9 cellular contexts compared by ENCODE assay signal in genomic region chr3:130895690-130896089, GRCh38. TPM values are rescaled to one million over a fixed set of nuclear protein-coding genes. Genes with fewer than 3 reads are reported as not detected.
DNase-seq lines count a peak whose midpoint lies in the region; ATAC-seq, FAIRE-seq and TF ChIP-seq lines count a peak whose summit lies in the region.
"Had no signal": no experiment of that assay in that cellular context is flagged by ENCODE, and none has a peak within 500 bp of the region (broad histone marks: within the 10 kb centered on the region; RNA-seq: fewer than 3 reads in every experiment).

No MANE protein-coding gene starts in this region.

- DNase-seq in AG04450 (ENCODE audit: low read depth, low spot score) (no peak), GM12892 (ENCODE audit: insufficient read length) (no peak), keratinocyte (ENCODE audit: low read depth, low spot score) (no peak), putamen (ENCODE audit: low spot score) (no peak), G401 (ENCODE audit: low spot score) (no peak)
- no peak for DNase-seq in activated CD8-positive, alpha-beta T cell treated with anti-CD3 and anti-CD28 coated beads for 36 hours
- no peak for DNase-seq in stimulated activated naive CD4-positive, alpha-beta T cell treated with Interleukin-2 at 50 U/mL for 16 hours (lab: John Stamatoyannopoulos, UW)
- DNase-seq: occipital lobe had no signal

- H3K4me1 Mint-ChIP-seq in activated CD8-positive, alpha-beta T cell treated with anti-CD3 and anti-CD28 coated beads for 36 hours (ENCODE audit: low read depth), result peaks cover 45% of the 10 kb centered on the region

- H3K36me3 Mint-ChIP-seq in activated CD8-positive, alpha-beta T cell treated with anti-CD3 and anti-CD28 coated beads for 36 hours (ENCODE audit: low read depth), result peaks cover 6% of the 10 kb centered on the region

- H3K4me1 ChIP-seq in keratinocyte (ENCODE audit: control insufficient read depth, extremely low read depth, insufficient read depth, low read length), result peaks cover 14% of the 10 kb centered on the region

- ATAC-seq in activated CD8-positive, alpha-beta T cell treated with anti-CD3 and anti-CD28 coated beads for 36 hours, result no peak
- no peak for ATAC-seq in HG02981 (IDR thresholded peaks at IDR 0.05; ENCODE audit: unreplicated experiment)

- peak overlapping the region; percentile 77 for H3K4me2 ChIP-seq in keratinocyte (ENCODE audit: control insufficient read depth, extremely low read depth, insufficient read depth, low read depth, low read length)

- dilution Hi-C loops in keratinocyte (cut with MboI; ENCODE audit: extremely low pct_ligation_motif_present, low sequenced_read_pairs), result no loop called here

- H3K9me3 Mint-ChIP-seq in activated CD8-positive, alpha-beta T cell treated with anti-CD3 and anti-CD28 coated beads for 36 hours, result no peaks in the 10 kb centered on the region

- H3K27ac Mint-ChIP-seq in activated CD8-positive, alpha-beta T cell treated with anti-CD3 and anti-CD28 coated beads for 36 hours, result peak overlapping the region; percentile 83

- FAIRE-seq in GM12892 (lab: Jason Lieb, UNC) (peak; percentile 44), keratinocyte (lab: Jason Lieb, UNC) (no peak)

- H3K4me3 Mint-ChIP-seq in activated CD8-positive, alpha-beta T cell treated with anti-CD3 and anti-CD28 coated beads for 36 hours, result peak overlapping the region; percentile 97

- peaks cover 68% of the 10 kb centered on the region for H3K79me2 ChIP-seq in keratinocyte (ENCODE audit: control insufficient read depth, insufficient read depth, low read length)

- POLR2A ChIA-PET in AG04450 (lab: Yijun Ruan, JAX), result no interaction called here
- POLR2A ChIA-PET in activated CD8-positive, alpha-beta T cell treated with anti-CD3 and anti-CD28 coated beads for 36 hours (lab: Charles Lee), result interaction anchor here (1.1 to 4.8 kb wide), 3 partner anchors 22 to 148 kb away, joined by 3 to 23 read pairs (median 17); partner anchors contain the start of gene PIK3R4

- H3K4me3 ChIP-seq in AG04450 (ENCODE audit: low read depth, low read length), result peak overlapping the region; percentile 86
- peak overlapping the region; percentile 63 to 88 (median 85) for H3K4me3 ChIP-seq in keratinocyte (ENCODE audit: control insufficient read depth in 2 of 3, extremely low read depth in 1 of 3, insufficient read depth in 2 of 3, low read depth in 1 of 3, low read length in 3 of 3)

- H3K9ac ChIP-seq in keratinocyte (ENCODE audit: control insufficient read depth, extremely low read depth, insufficient read depth, low read length), result peak overlapping the region; percentile 97

- no peaks in the 10 kb centered on the region for H4K20me1 ChIP-seq in keratinocyte (ENCODE audit: control insufficient read depth, extremely low read depth, insufficient read depth, low read length)

- H2AFZ ChIP-seq in keratinocyte (ENCODE audit: control insufficient read depth, low read length), result no peak overlapping the region

- no peaks in the 10 kb centered on the region for H3K27me3 Mint-ChIP-seq in activated CD8-positive, alpha-beta T cell treated with anti-CD3 and anti-CD28 coated beads for 36 hours

- H3K36me3 ChIP-seq in keratinocyte (ENCODE audit: control insufficient read depth in 2 of 2, extremely low read depth in 1 of 2, insufficient read depth in 2 of 2, low read length in 2 of 2), result no peaks in the 10 kb centered on the region

- in situ Hi-C loops in G401 (cut with HindIII; ENCODE audit: low sequenced_read_pairs), result no loop called here

- intact Hi-C loops in activated CD8-positive, alpha-beta T cell treated with anti-CD3 and anti-CD28 coated beads for 36 hours (cut with micrococcal nuclease), result no loop called here

- H3K9me1 ChIP-seq in keratinocyte (ENCODE audit: control insufficient read depth, extremely low read depth, insufficient read depth, low read length), result no peaks in the 10 kb centered on the region

- CTCF ChIA-PET in AG04450 (lab: Charles Lee), result interaction anchor here (0.5 kb wide), 1 partner anchor 45 kb away, joined by 5 read pairs; no protein-coding TSS in a partner anchor
- CTCF ChIA-PET in activated CD8-positive, alpha-beta T cell treated with anti-CD3 and anti-CD28 coated beads for 36 hours (lab: Charles Lee), result interaction anchor here (1.4 to 9.2 kb wide), 3 partner anchors 34 to 135 kb away, joined by 3 to 125 read pairs (median 11); no protein-coding TSS in a partner anchor

- TF ChIP-seq CTCF in AG04450 (IDR thresholded peaks at IDR 0.05; ENCODE audit: low read depth, low read length) (no peak), keratinocyte (optimal IDR thresholded peaks at IDR 0.05 in 1 of 3, IDR thresholded peaks at IDR 0.05 in 1 of 3, conservative IDR thresholded peaks at IDR 0.05 in 1 of 3; ENCODE audit: extremely low read depth in 1 of 3, insufficient read depth in 2 of 3, low read length in 3 of 3) (no peak)
- no peak for TF ChIP-seq CTCF in activated CD8-positive, alpha-beta T cell treated with anti-CD3 and anti-CD28 coated beads for 36 hours (IDR thresholded peaks at IDR 0.05)

- TF ChIP-seq POLR2A in GM12892 (IDR thresholded peaks at IDR 0.05; ENCODE audit: low read depth, low read length), result no peak

- H3K27me3 ChIP-seq in AG04450 (ENCODE audit: control insufficient read depth, insufficient read depth, low read length) (no peaks in the 10 kb centered on the region), keratinocyte (ENCODE audit: control insufficient read depth, extremely low read depth, insufficient read depth, low read length) (no peaks in the 10 kb centered on the region)

- H3K9me3 ChIP-seq in AG04450 (ENCODE audit: control insufficient read depth, insufficient read depth, low read length) (no peaks in the 10 kb centered on the region), keratinocyte (ENCODE audit: control insufficient read depth, low read depth, low read length) (no peaks in the 10 kb centered on the region)

- H3K27ac ChIP-seq in AG04450 (ENCODE audit: low read depth, low read length) (no peak overlapping the region), keratinocyte (ENCODE audit: control insufficient read depth, insufficient read depth, low read length) (no peak overlapping the region)

RNA-seq across cellular contexts. Expression of gene ATP2C1, which starts 1.8 kb away (rescaled TPM):
- polyA plus RNA-seq in AG04450 (2011; rRNA removed) (77.1 and 103 TPM in 2 replicates), keratinocyte (91.3 to 141 TPM (median 112 TPM) in 3 replicates)
- 67.2 and 102 TPM in 2 replicates for polyA minus RNA-seq in AG04450 (2011; rRNA and poly(A)+ RNA removed)
- polyA plus RNA-seq in GM12892 (2012; ENCODE audit: missing spikeins), result 64.7 TPM
- 10 to 100 TPM; 46.4 to 46.8 TPM for total RNA-seq in activated CD8-positive, alpha-beta T cell treated with anti-CD3 and anti-CD28 coated beads for 36 hours
- 221 TPM for polyA plus RNA-seq in keratinocyte (2011; ENCODE audit: low read depth)
- 52.1 and 106 TPM in 2 replicates for polyA plus RNA-seq in keratinocyte (2011; cell fraction: cytosol; rRNA removed)
- polyA plus RNA-seq in keratinocyte (2011; cell fraction: nucleus; rRNA removed), result 149 and 200 TPM in 2 replicates
- 64.0 and 75.1 TPM in 2 replicates for polyA plus RNA-seq in keratinocyte (2012; ENCODE audit: low replicate concordance)
- 32.8 to 260 TPM (median 161 TPM) in 3 replicates for polyA minus RNA-seq in keratinocyte
- polyA minus RNA-seq in keratinocyte (2011; cell fraction: cytosol; rRNA and poly(A)+ RNA removed), result 85.2 TPM
- polyA minus RNA-seq in keratinocyte (2011; cell fraction: nucleus; rRNA and poly(A)+ RNA removed), result 143 and 252 TPM in 2 replicates
- total RNA-seq in G401 (2014; rRNA removed; shearing (Covaris generic)), result 16.5 and 34.6 TPM in 2 replicates
